Comparison of ENCODE assay signal across 22 cellular contexts in genomic region chr1:2858676-2859075, GRCh38. TPM values are rescaled to one million over a fixed set of nuclear protein-coding genes. Genes with fewer than 3 reads are reported as not detected.
DNase-seq lines count a peak whose midpoint lies in the region; ATAC-seq and TF ChIP-seq lines count a peak whose summit lies in the region.
"Had no signal": no experiment of that assay in that cellular context is flagged by ENCODE, and none has a peak within 500 bp of the region (broad histone marks: within the 10 kb centered on the region; RNA-seq: fewer than 3 reads in every experiment).

No MANE protein-coding gene starts in this region.

- H3K9me3 Mint-ChIP-seq in activated naive CD4-positive, alpha-beta T cell treated with anti-CD3 and anti-CD28 coated beads, Interleukin-2, amount 10 ng/mL, durations not matched to agents 7 days and 5 days: peaks cover 8% of the 10 kb centered on the region
- H3K9me3 Mint-ChIP-seq in naive thymus-derived CD4-positive, alpha-beta T cell: peaks cover 0 to 10% (median 0%) of the 10 kb centered on the region in 11 donors
- peaks cover 25% of the 10 kb centered on the region for H3K9me3 Mint-ChIP-seq in progenitor cell of endocrine pancreas (ENCODE audit: low read depth)
- H3K9me3 Mint-ChIP-seq: CD4-positive, alpha-beta T cell had no signal

- H3K4me1 Mint-ChIP-seq in activated naive CD4-positive, alpha-beta T cell treated with anti-CD3 and anti-CD28 coated beads, Interleukin-2, amount 10 ng/mL, durations not matched to agents 7 days and 5 days: no peaks in the 10 kb centered on the region
- no peaks in the 10 kb centered on the region for H3K4me1 Mint-ChIP-seq in T-helper 17 cell
- H3K4me1 Mint-ChIP-seq in naive thymus-derived CD4-positive, alpha-beta T cell: peaks cover 0 to 9% (median 0%) of the 10 kb centered on the region in 7 donors
- H3K4me1 Mint-ChIP-seq in progenitor cell of endocrine pancreas (ENCODE audit: low read depth): no peaks in the 10 kb centered on the region
- H3K4me1 Mint-ChIP-seq: H9 had no signal

- H3K27me3 ChIP-seq in naive thymus-derived CD4-positive, alpha-beta T cell (ENCODE audit: control insufficient read depth in 2 of 2, insufficient read depth in 2 of 2, low read length in 2 of 2): no peaks in the 10 kb centered on the region

- no peak overlapping the region for H3K4me3 Mint-ChIP-seq in activated naive CD4-positive, alpha-beta T cell treated with anti-CD3 and anti-CD28 coated beads, Interleukin-2, amount 10 ng/mL, durations not matched to agents 7 days and 5 days
- no peak overlapping the region for H3K4me3 Mint-ChIP-seq in T-helper 17 cell
- H3K4me3 Mint-ChIP-seq in naive thymus-derived CD4-positive, alpha-beta T cell: no peak overlapping the region
- no peak overlapping the region for H3K4me3 Mint-ChIP-seq in progenitor cell of endocrine pancreas (ENCODE audit: low read depth)
- H3K4me3 Mint-ChIP-seq: CD4-positive, alpha-beta T cell; H9 had no signal

- H3K4me3 ChIP-seq in naive thymus-derived CD4-positive, alpha-beta T cell (ENCODE audit: low read length): no peak overlapping the region

- no peaks in the 10 kb centered on the region for H3K36me3 ChIP-seq in naive thymus-derived CD4-positive, alpha-beta T cell (ENCODE audit: control insufficient read depth in 2 of 3, insufficient read depth in 3 of 3, low read length in 3 of 3)
- H3K36me3 ChIP-seq: BE2C had no signal

- no peaks in the 10 kb centered on the region for H3K9me3 ChIP-seq in T-helper 17 cell (ENCODE audit: control insufficient read depth, low read length, poor library complexity, severe bottlenecking)
- no peaks in the 10 kb centered on the region for H3K9me3 ChIP-seq in naive thymus-derived CD4-positive, alpha-beta T cell (ENCODE audit: control insufficient read depth in 2 of 3, low read length in 3 of 3)
- H3K9me3 ChIP-seq: BE2C had no signal

- no peak for DNase-seq in activated naive CD4-positive, alpha-beta T cell treated with anti-CD3 and anti-CD28 coated beads, Interleukin-2, amount 10 ng/mL, durations not matched to agents 7 days and 5 days
- no peak for DNase-seq in activated naive CD4-positive, alpha-beta T cell treated with Interleukin-2 at 50 U/mL for 16 hours
- DNase-seq in T-helper 17 cell: no peak
- DNase-seq in naive thymus-derived CD4-positive, alpha-beta T cell: no peak
- DNase-seq in progenitor cell of endocrine pancreas (ENCODE audit: low spot score, unreplicated experiment): no peak
- no peak for DNase-seq in NOMO-1 (lab: John Stamatoyannopoulos, UW; ENCODE audit: unreplicated experiment in 2 of 2)
- no peak for DNase-seq in activated CD4-positive, CD25-positive, alpha-beta regulatory T cell treated with anti-CD3 and anti-CD28 coated beads, Interleukin-2, amount 50 U/mL, for 72 hours
- DNase-seq: 8988T; BE2C; CD4-positive, alpha-beta T cell; DMS153; GDM1; H9; IMR-90; NCI-H1417 treated with DMSO at 0.1 percent for 48 hours; NCI-H187 treated with DMSO at 0.1 percent for 48 hours; NCI-H226; NCI-H524; PC-3 had no signal

- POLR2A ChIA-PET in naive thymus-derived CD4-positive, alpha-beta T cell (lab: Charles Lee): no interaction called here

- no peak for TF ChIP-seq CTCF in progenitor cell of endocrine pancreas (IDR thresholded peaks at IDR 0.05; ENCODE audit: unreplicated experiment)

- CTCF ChIA-PET in activated naive CD4-positive, alpha-beta T cell treated with anti-CD3 and anti-CD28 coated beads, Interleukin-2, amount 10 ng/mL, durations not matched to agents 7 days and 5 days (lab: Charles Lee): no interaction called here
- CTCF ChIA-PET in naive thymus-derived CD4-positive, alpha-beta T cell (lab: Charles Lee): interaction anchor here (0.7 kb wide), 1 partner anchor 417 kb away, joined by 3 read pairs; no protein-coding TSS in a partner anchor

- peaks cover 0 to 6% of the 10 kb centered on the region in 2 donors for H3K4me1 ChIP-seq in naive thymus-derived CD4-positive, alpha-beta T cell (ENCODE audit: control insufficient read depth in 2 of 2, insufficient read depth in 2 of 2, low read length in 2 of 2)
- H3K4me1 ChIP-seq: BE2C had no signal

- no peak overlapping the region for H3K27ac ChIP-seq in naive thymus-derived CD4-positive, alpha-beta T cell (ENCODE audit: low read depth, low read length)
- H3K27ac ChIP-seq: RWPE1 had no signal

- intact Hi-C loops in naive thymus-derived CD4-positive, alpha-beta T cell (cut with micrococcal nuclease): no loop called here

- H3K27me3 Mint-ChIP-seq in activated naive CD4-positive, alpha-beta T cell treated with anti-CD3 and anti-CD28 coated beads, Interleukin-2, amount 10 ng/mL, durations not matched to agents 7 days and 5 days: peaks cover 4% of the 10 kb centered on the region
- H3K27me3 Mint-ChIP-seq in T-helper 17 cell: peaks cover 4% of the 10 kb centered on the region
- no peaks in the 10 kb centered on the region for H3K27me3 Mint-ChIP-seq in naive thymus-derived CD4-positive, alpha-beta T cell
- no peaks in the 10 kb centered on the region for H3K27me3 Mint-ChIP-seq in progenitor cell of endocrine pancreas
- H3K27me3 Mint-ChIP-seq: CD4-positive, alpha-beta T cell had no signal

- H3K36me3 Mint-ChIP-seq in activated naive CD4-positive, alpha-beta T cell treated with anti-CD3 and anti-CD28 coated beads, Interleukin-2, amount 10 ng/mL, durations not matched to agents 7 days and 5 days: no peaks in the 10 kb centered on the region
- H3K36me3 Mint-ChIP-seq in T-helper 17 cell (ENCODE audit: low read depth) (no peaks in the 10 kb centered on the region), progenitor cell of endocrine pancreas (ENCODE audit: insufficient read depth) (peaks cover 6% of the 10 kb centered on the region)
- no peaks in the 10 kb centered on the region for H3K36me3 Mint-ChIP-seq in naive thymus-derived CD4-positive, alpha-beta T cell

- peak overlapping the region; percentile 85 for H3K27ac Mint-ChIP-seq in activated naive CD4-positive, alpha-beta T cell treated with anti-CD3 and anti-CD28 coated beads, Interleukin-2, amount 10 ng/mL, durations not matched to agents 7 days and 5 days
- peak overlapping the region; percentile 82 for H3K27ac Mint-ChIP-seq in T-helper 17 cell
- peak overlapping the region in 7 of 9 donors; percentile 40 to 93 (median 54) for H3K27ac Mint-ChIP-seq in naive thymus-derived CD4-positive, alpha-beta T cell
- H3K27ac Mint-ChIP-seq in progenitor cell of endocrine pancreas: peak overlapping the region; percentile 53
- H3K27ac Mint-ChIP-seq: CD4-positive, alpha-beta T cell; H9 had no signal

- ATAC-seq in T-helper 17 cell (no peak), HG03432 (IDR thresholded peaks at IDR 0.05; ENCODE audit: unreplicated experiment) (no peak)
- ATAC-seq in naive thymus-derived CD4-positive, alpha-beta T cell: no peak
- ATAC-seq: PC-3 had no signal

RNA-seq across cellular contexts. Expression of gene TTC34, which starts 57.2 kb away (rescaled TPM):
- 1 to 10 TPM in 1 of 2 donors, under 1 TPM in 1; 0.94 to 1.1 TPM for total RNA-seq in T-helper 17 cell
- 1 to 10 TPM; 1.6 to 8.0 (median 2.3) TPM for total RNA-seq in naive thymus-derived CD4-positive, alpha-beta T cell
- polyA plus RNA-seq in naive thymus-derived CD4-positive, alpha-beta T cell: under 1 TPM; 0.28 to 0.47 TPM
- 2.8 and 3.1 TPM in 2 replicates for total RNA-seq in progenitor cell of endocrine pancreas
- total RNA-seq: Daoy had no signal
